ENCODE assay signal across 11 cellular contexts in the genomic region with DNA sequence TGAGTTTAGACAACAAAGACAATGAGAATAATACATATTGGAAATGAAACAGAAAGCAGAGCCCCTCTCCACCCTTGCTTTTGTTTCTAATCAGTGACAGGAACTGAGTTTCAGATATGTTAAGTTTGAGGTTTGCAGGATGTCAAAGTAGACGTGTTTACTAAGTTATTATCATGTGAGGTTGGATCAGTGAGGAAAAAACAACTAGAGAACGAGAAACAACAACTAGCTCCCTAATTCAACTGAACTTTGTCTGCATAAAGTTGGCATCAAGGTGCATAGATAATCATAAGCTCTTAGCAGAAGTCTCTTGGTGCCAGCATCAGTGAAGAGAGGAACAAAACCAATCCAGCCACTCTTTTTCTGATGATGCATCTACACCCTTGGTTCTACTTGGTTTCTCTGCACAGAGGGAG.
A peak's percentile ranks its signal among the peaks of the same experiment; 100 is the strongest.
DNase-seq lines count a peak whose midpoint lies in the region; ATAC-seq, FAIRE-seq and TF ChIP-seq lines count a peak whose summit lies in the region.
"Had no signal": no experiment of that assay in that cellular context is flagged by ENCODE, and none has a peak within 500 bp of the region (broad histone marks: within the 10 kb centered on the region; RNA-seq: fewer than 3 reads in every experiment).

No MANE protein-coding gene starts in this region.

- TF ChIP-seq EP300 in HepG2 (IDR thresholded peaks at IDR 0.05; ENCODE audit: low read depth in 2 of 2, low read length in 2 of 2) (no peak), HepG2 (CRISPR knock-in tag; IDR thresholded peaks at IDR 0.05; ENCODE audit: borderline replicate concordance) (no peak)

- DNase-seq in right lobe of liver (no peak), HepG2 (ENCODE audit: low spot score) (no peak), vagina (ENCODE audit: extremely low spot score in 2 of 2) (no peak), A172 (ENCODE audit: low spot score) (no peak), NCI-H446 (lab: John Stamatoyannopoulos, UW) (no peak), NCI-H526 treated with DMSO at 0.1 percent for 48 hours (lab: John Stamatoyannopoulos, UW) (no peak)
- peak; percentile 17 for DNase-seq in central memory CD4-positive, alpha-beta T cell
- DNase-seq: C1 segment of cervical spinal cord, NCI-H526, occipital lobe had no signal

- no peak overlapping the region for H2AFZ ChIP-seq in HepG2 (ENCODE audit: low read length)

- no peaks in the 10 kb centered on the region for H4K20me1 ChIP-seq in HepG2 (ENCODE audit: insufficient read depth, low read length)

- TF ChIP-seq CTCF in right lobe of liver (IDR thresholded peaks at IDR 0.05): no peak
- TF ChIP-seq CTCF in HepG2 (CRISPR knock-in tag; IDR thresholded peaks at IDR 0.05): no peak
- TF ChIP-seq CTCF in vagina (IDR thresholded peaks at IDR 0.05): no peak

- H3K4me1 ChIP-seq in right lobe of liver (no peaks in the 10 kb centered on the region), HepG2 (ENCODE audit: insufficient read depth, low read length) (no peaks in the 10 kb centered on the region), vagina (peaks cover 18% of the 10 kb centered on the region)

- H3K9ac ChIP-seq in HepG2 (ENCODE audit: insufficient read depth, low read depth, low read length): no peak overlapping the region

- H3K4me3 ChIP-seq in right lobe of liver (no peak overlapping the region), HepG2 (replicated peaks in 1 of 3; ENCODE audit: insufficient read depth in 1 of 3, low read depth in 2 of 3, low read length in 3 of 3) (no peak overlapping the region), vagina (no peak overlapping the region)

- ATAC-seq in right lobe of liver: peak; percentile 41 to 61 (median 56)
- no peak for ATAC-seq in HepG2
- peak; percentile 88 for ATAC-seq in HG03060 (IDR thresholded peaks at IDR 0.05; ENCODE audit: low read depth, unreplicated experiment)

- H3K9me3 ChIP-seq in right lobe of liver: no peaks in the 10 kb centered on the region
- H3K9me3 ChIP-seq in HepG2 (ENCODE audit: low read length): no peaks in the 10 kb centered on the region
- H3K9me3 ChIP-seq in vagina: no peaks in the 10 kb centered on the region

- H3K36me3 ChIP-seq in right lobe of liver (no peaks in the 10 kb centered on the region), HepG2 (replicated peaks in 1 of 2; ENCODE audit: control insufficient read depth in 1 of 2, insufficient read depth in 2 of 2, low read length in 2 of 2) (no peaks in the 10 kb centered on the region), vagina (no peaks in the 10 kb centered on the region)

- FAIRE-seq in HepG2 (lab: Jason Lieb, UNC): no peak

- intact Hi-C loops in right lobe of liver (cut with DNase I): no loop called here
- intact Hi-C loops in HepG2 (cut with micrococcal nuclease; ENCODE audit: unreplicated experiment): no loop called here
- intact Hi-C loops in vagina (cut with DNase I): no loop called here

- BruUV-seq in HepG2 (replicated peaks; lab: Mats Ljungman, UMichigan): no TSS peak

- in situ Hi-C loops in HepG2 (cut with HindIII; ENCODE audit: extremely low pct_ligation_motif_present, low pct_unique_long_range_greater_than_20kb): no loop called here

- H3K4me2 ChIP-seq in HepG2 (ENCODE audit: low read depth, low read length): no peak overlapping the region

- H3K79me2 ChIP-seq in HepG2 (ENCODE audit: insufficient read depth, low read length): no peaks in the 10 kb centered on the region

- TF ChIP-seq POLR2A in right lobe of liver (IDR thresholded peaks at IDR 0.05) (no peak), HepG2 (IDR thresholded peaks at IDR 0.05; ENCODE audit: insufficient read depth in 1 of 2, low read depth in 2 of 2, low read length in 2 of 2) (no peak), vagina (IDR thresholded peaks at IDR 0.05) (no peak)

- CTCF ChIA-PET in HepG2 (lab: Yijun Ruan, JAX; ENCODE audit: low intra/inter-chr PET ratio, low total read pairs): no interaction called here

- no peaks in the 10 kb centered on the region for H3K27me3 ChIP-seq in right lobe of liver
- no peaks in the 10 kb centered on the region for H3K27me3 ChIP-seq in HepG2 (ENCODE audit: control insufficient read depth in 1 of 2, insufficient read depth in 2 of 2, low read length in 2 of 2)
- H3K27me3 ChIP-seq in vagina: no peaks in the 10 kb centered on the region

- 35% methylated on average over 2 of the region's 2 CpGs for WGBS in right lobe of liver (ENCODE audit: insufficient coverage, low coverage, low lambda C conversion rate, missing lambda C conversion rate)
- 0% methylated on average over 2 of the region's 2 CpGs for WGBS in HepG2 (ENCODE audit: low lambda C conversion rate)

- H3K27ac ChIP-seq in right lobe of liver (peak overlapping the region in 1 of 3 donors; percentile 39), HepG2 (ENCODE audit: extremely low read length, insufficient read depth, low read length) (no peak overlapping the region), vagina (peak overlapping the region; percentile 22)

- POLR2A ChIA-PET in HepG2 (lab: Yijun Ruan, JAX): no interaction called here

- no peak for TF ChIP-seq RAD21 in HepG2 (CRISPR knock-in tag; IDR thresholded peaks at IDR 0.05)

TF ChIP-seq in HepG2, 621 proteins besides CTCF, POLR2A, EP300 and RAD21:
- TF ChIP-seq ZNF33B (CRISPR knock-in tag; IDR thresholded peaks at IDR 0.05) (no peak), ZNF768 (CRISPR knock-in tag; IDR thresholded peaks at IDR 0.05) (no peak), SRY (CRISPR knock-in tag; IDR thresholded peaks at IDR 0.05) (no peak), TSC22D2 (CRISPR knock-in tag; IDR thresholded peaks at IDR 0.05; ENCODE audit: borderline replicate concordance) (no peak), ZNF138 (CRISPR knock-in tag; IDR thresholded peaks at IDR 0.05; ENCODE audit: low read depth) (no peak), FOSL2 (CRISPR knock-in tag; IDR thresholded peaks at IDR 0.05) (no peak), CENPX (CRISPR knock-in tag; IDR thresholded peaks at IDR 0.05) (no peak), ZNF713 (CRISPR knock-in tag; IDR thresholded peaks at IDR 0.05) (no peak), SUZ12 (IDR thresholded peaks at IDR 0.05; ENCODE audit: low read depth, low read length) (no peak), ARNT (IDR thresholded peaks at IDR 0.05) (no peak), MAF1 (CRISPR knock-in tag; IDR thresholded peaks at IDR 0.05; ENCODE audit: borderline replicate concordance) (no peak)
- TF ChIP-seq, protein P1, sequence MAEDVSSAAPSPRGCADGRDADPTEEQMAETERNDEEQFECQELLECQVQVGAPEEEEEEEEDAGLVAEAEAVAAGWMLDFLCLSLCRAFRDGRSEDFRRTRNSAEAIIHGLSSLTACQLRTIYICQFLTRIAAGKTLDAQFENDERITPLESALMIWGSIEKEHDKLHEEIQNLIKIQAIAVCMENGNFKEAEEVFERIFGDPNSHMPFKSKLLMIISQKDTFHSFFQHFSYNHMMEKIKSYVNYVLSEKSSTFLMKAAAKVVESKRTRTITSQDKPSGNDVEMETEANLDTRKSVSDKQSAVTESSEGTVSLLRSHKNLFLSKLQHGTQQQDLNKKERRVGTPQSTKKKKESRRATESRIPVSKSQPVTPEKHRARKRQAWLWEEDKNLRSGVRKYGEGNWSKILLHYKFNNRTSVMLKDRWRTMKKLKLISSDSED (CRISPR knock-in tag; IDR thresholded peaks at IDR 0.05): no peak
- TF ChIP-seq, protein P2, sequence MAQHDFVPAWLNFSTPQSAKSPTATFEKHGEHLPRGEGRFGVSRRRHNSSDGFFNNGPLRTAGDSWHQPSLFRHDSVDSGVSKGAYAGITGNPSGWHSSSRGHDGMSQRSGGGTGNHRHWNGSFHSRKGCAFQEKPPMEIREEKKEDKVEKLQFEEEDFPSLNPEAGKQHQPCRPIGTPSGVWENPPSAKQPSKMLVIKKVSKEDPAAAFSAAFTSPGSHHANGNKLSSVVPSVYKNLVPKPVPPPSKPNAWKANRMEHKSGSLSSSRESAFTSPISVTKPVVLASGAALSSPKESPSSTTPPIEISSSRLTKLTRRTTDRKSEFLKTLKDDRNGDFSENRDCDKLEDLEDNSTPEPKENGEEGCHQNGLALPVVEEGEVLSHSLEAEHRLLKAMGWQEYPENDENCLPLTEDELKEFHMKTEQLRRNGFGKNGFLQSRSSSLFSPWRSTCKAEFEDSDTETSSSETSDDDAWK (CRISPR knock-in tag; IDR thresholded peaks at IDR 0.05): no peak
- TF ChIP-seq, protein P3, sequence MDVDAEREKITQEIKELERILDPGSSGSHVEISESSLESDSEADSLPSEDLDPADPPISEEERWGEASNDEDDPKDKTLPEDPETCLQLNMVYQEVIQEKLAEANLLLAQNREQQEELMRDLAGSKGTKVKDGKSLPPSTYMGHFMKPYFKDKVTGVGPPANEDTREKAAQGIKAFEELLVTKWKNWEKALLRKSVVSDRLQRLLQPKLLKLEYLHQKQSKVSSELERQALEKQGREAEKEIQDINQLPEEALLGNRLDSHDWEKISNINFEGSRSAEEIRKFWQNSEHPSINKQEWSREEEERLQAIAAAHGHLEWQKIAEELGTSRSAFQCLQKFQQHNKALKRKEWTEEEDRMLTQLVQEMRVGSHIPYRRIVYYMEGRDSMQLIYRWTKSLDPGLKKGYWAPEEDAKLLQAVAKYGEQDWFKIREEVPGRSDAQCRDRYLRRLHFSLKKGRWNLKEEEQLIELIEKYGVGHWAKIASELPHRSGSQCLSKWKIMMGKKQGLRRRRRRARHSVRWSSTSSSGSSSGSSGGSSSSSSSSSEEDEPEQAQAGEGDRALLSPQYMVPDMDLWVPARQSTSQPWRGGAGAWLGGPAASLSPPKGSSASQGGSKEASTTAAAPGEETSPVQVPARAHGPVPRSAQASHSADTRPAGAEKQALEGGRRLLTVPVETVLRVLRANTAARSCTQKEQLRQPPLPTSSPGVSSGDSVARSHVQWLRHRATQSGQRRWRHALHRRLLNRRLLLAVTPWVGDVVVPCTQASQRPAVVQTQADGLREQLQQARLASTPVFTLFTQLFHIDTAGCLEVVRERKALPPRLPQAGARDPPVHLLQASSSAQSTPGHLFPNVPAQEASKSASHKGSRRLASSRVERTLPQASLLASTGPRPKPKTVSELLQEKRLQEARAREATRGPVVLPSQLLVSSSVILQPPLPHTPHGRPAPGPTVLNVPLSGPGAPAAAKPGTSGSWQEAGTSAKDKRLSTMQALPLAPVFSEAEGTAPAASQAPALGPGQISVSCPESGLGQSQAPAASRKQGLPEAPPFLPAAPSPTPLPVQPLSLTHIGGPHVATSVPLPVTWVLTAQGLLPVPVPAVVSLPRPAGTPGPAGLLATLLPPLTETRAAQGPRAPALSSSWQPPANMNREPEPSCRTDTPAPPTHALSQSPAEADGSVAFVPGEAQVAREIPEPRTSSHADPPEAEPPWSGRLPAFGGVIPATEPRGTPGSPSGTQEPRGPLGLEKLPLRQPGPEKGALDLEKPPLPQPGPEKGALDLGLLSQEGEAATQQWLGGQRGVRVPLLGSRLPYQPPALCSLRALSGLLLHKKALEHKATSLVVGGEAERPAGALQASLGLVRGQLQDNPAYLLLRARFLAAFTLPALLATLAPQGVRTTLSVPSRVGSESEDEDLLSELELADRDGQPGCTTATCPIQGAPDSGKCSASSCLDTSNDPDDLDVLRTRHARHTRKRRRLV (CRISPR knock-in tag; IDR thresholded peaks at IDR 0.05): no peak
